8 cellular contexts compared by ENCODE assay signal in genomic region chr14:99793213-99794155, GRCh38. TPM values are rescaled to one million over a fixed set of nuclear protein-coding genes. Genes with fewer than 3 reads are reported as not detected.
DNase-seq lines count a peak whose midpoint lies in the region; ATAC-seq and TF ChIP-seq lines count a peak whose summit lies in the region.

TSS of gene EML1 (plus strand) at chr14:99793413. CDS start at chr14:99793477, 64 bp downstream.

- H3K27ac Mint-ChIP-seq in activated CD8-positive, alpha-beta T cell treated with anti-CD3 and anti-CD28 coated beads, Interleukin-2, amount 10 ng/mL, durations not matched to agents 7 days and 5 days = no peak within 1 kb of the TSS

- WGBS in lower leg skin, 2 donors = 1 to 4% methylated on average over 6 to 32 of the region's 121 CpGs

- H3K27ac ChIP-seq in 22Rv1 = no peak within 1 kb of the TSS

- no peaks in the 10 kb centered on the region for H3K9me3 Mint-ChIP-seq in activated CD8-positive, alpha-beta T cell treated with anti-CD3 and anti-CD28 coated beads, Interleukin-2, amount 10 ng/mL, durations not matched to agents 7 days and 5 days (ENCODE audit: insufficient read depth)

- TF ChIP-seq CTCF in 22Rv1 (IDR thresholded peaks at IDR 0.05) (peak; percentile 82), lower leg skin (IDR thresholded peaks at IDR 0.05) (no peak)

- peaks cover 57% of the 10 kb centered on the region for H3K27me3 Mint-ChIP-seq in activated CD8-positive, alpha-beta T cell treated with anti-CD3 and anti-CD28 coated beads, Interleukin-2, amount 10 ng/mL, durations not matched to agents 7 days and 5 days (ENCODE audit: low read depth)

- peak within 1 kb of the TSS; percentile 60 for H3K4me3 Mint-ChIP-seq in activated CD8-positive, alpha-beta T cell treated with anti-CD3 and anti-CD28 coated beads, Interleukin-2, amount 10 ng/mL, durations not matched to agents 7 days and 5 days

- CTCF ChIA-PET in activated CD8-positive, alpha-beta T cell treated with anti-CD3 and anti-CD28 coated beads, Interleukin-2, amount 10 ng/mL, durations not matched to agents 7 days and 5 days (lab: Charles Lee) = interaction anchor here (1.1 to 1.2 kb wide), 2 partner anchors 63 to 313 kb away, joined by 3 to 4 read pairs; partner anchors contain the start of gene SETD3

- TF ChIP-seq POLR2A in GM18505 (IDR thresholded peaks at IDR 0.05; ENCODE audit: borderline replicate concordance, extremely low read depth, insufficient read depth, insufficient read length) (no peak), lower leg skin (IDR thresholded peaks at IDR 0.05) (no peak)

- no peak within 1 kb of the TSS for H3K4me3 ChIP-seq in lower leg skin (ENCODE audit: low read depth, poor library complexity, severe bottlenecking)

- ATAC-seq in GM18505 (IDR thresholded peaks at IDR 0.05; ENCODE audit: unreplicated experiment) (peak; percentile 90), HG03025 (IDR thresholded peaks at IDR 0.05; ENCODE audit: low FRiP score, unreplicated experiment) (peak; percentile 86)
- peak; percentile 93 for ATAC-seq in activated CD8-positive, alpha-beta T cell treated with anti-CD3 and anti-CD28 coated beads, Interleukin-2, amount 10 ng/mL, durations not matched to agents 7 days and 5 days

- peak; percentile 85 for DNase-seq in NCI-H345 (lab: John Stamatoyannopoulos, UW)
- peak; percentile 65 for DNase-seq in activated CD8-positive, alpha-beta T cell treated with anti-CD3 and anti-CD28 coated beads, Interleukin-2, amount 10 ng/mL, durations not matched to agents 7 days and 5 days
- peak; percentile 92 for DNase-seq in ecto neural progenitor cell (ENCODE audit: low spot score)
- peak; percentile 55 to 93 for DNase-seq in lower leg skin (ENCODE audit: low spot score in 2 of 2)
- peak; percentile 71 to 79 for DNase-seq in stimulated activated CD4-positive, alpha-beta T cell treated with anti-CD3 and anti-CD28 coated beads, Interleukin-4, amount 100 ng/mL, for 4 hours

- no peaks in the 10 kb centered on the region for H3K36me3 Mint-ChIP-seq in activated CD8-positive, alpha-beta T cell treated with anti-CD3 and anti-CD28 coated beads, Interleukin-2, amount 10 ng/mL, durations not matched to agents 7 days and 5 days (ENCODE audit: low read depth)

- intact Hi-C loops in lower leg skin (cut with DNase I; ENCODE audit: low total_unique reads) = no loop called here

- POLR2A ChIA-PET in activated CD8-positive, alpha-beta T cell treated with anti-CD3 and anti-CD28 coated beads, Interleukin-2, amount 10 ng/mL, durations not matched to agents 7 days and 5 days (lab: Charles Lee) = interaction anchor here (0.7 kb wide), 1 partner anchor 20 kb away, joined by 3 read pairs; no protein-coding TSS in a partner anchor

- peaks cover 12% of the 10 kb centered on the region for H3K4me1 Mint-ChIP-seq in activated CD8-positive, alpha-beta T cell treated with anti-CD3 and anti-CD28 coated beads, Interleukin-2, amount 10 ng/mL, durations not matched to agents 7 days and 5 days (ENCODE audit: low read depth)

RNA-seq across cellular contexts. Expression of gene EML1, which starts in this region (rescaled TPM):
- total RNA-seq in activated CD8-positive, alpha-beta T cell treated with anti-CD3 and anti-CD28 coated beads, Interleukin-2, amount 10 ng/mL, durations not matched to agents 7 days and 5 days = not detected
- 10 to 100 TPM; 10.7 to 24.7 (median 21.3) TPM for total RNA-seq in lower leg skin

Comparison
In these comparisons a context has a peak if more than half of its experiments do, and no peak if none do; other contexts are left out.
1. RNA of gene EML1 (total RNA-seq): 10.7 to 24.7 TPM in lower leg skin; not detected in activated CD8-positive, alpha-beta T cell treated with anti-CD3 and anti-CD28 coated beads, Interleukin-2, amount 10 ng/mL, durations not matched to agents 7 days and 5 days; every median in the first group is over 10 times any median in the second.
2. Peak in DNase-seq and ATAC-seq in activated CD8-positive, alpha-beta T cell treated with anti-CD3 and anti-CD28 coated beads, Interleukin-2, amount 10 ng/mL, durations not matched to agents 7 days and 5 days; RNA of the gene not detected or under 1 TPM.
3. Peak in every context shown above with its lines, with median percentiles within 50 percentile points of each other: ATAC-seq and DNase-seq.